In the genomic region with DNA sequence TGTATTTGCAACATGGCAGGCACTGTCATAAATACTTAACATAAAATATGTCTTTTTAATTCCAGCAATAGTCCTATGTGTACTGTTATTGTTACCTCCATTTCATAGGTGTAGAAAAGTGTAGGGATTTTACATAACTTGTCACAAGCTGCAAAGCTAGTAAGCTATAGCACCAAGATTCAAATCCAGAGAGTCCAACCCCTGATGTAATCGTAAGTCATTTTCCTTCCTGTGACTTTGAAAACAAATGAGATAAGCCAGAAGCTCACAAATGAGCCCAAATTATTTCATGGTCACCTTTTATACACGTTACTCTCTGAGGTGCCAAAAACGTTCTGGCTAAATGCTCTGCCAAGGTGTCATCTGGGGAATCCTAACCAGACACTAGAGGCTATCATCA, we compare ENCODE assay signal across 19 cellular contexts.
"Had no signal": no experiment of that assay in that cellular context is flagged by ENCODE, and none has a peak within 500 bp of the region (broad histone marks: within the 10 kb centered on the region; RNA-seq: fewer than 3 reads in every experiment).

No MANE protein-coding gene starts in this region.

- H3K9me3 Mint-ChIP-seq: natural killer cell, neural crest cell, type B pancreatic cell had no signal

- ATAC-seq: gastrocnemius medialis, left lobe of liver, mucosa of descending colon, sciatic nerve had no signal

- H3K9me3 ChIP-seq: colonic mucosa, esophagus muscularis mucosa, gastrocnemius medialis, mucosa of descending colon had no signal

- H3K27ac Mint-ChIP-seq: type B pancreatic cell had no signal

- H3K36me3 Mint-ChIP-seq: natural killer cell, type B pancreatic cell had no signal

- H3K36me3 ChIP-seq: colonic mucosa, esophagus muscularis mucosa, gastrocnemius medialis, heart right ventricle had no signal

- H3K4me1 ChIP-seq: colonic mucosa had no signal

- H3K27me3 Mint-ChIP-seq: type B pancreatic cell had no signal

- H3K4me3 Mint-ChIP-seq: natural killer cell, neural crest cell, type B pancreatic cell had no signal

- H3K27me3 ChIP-seq: colonic mucosa, esophagus muscularis mucosa, gastrocnemius medialis, heart right ventricle had no signal

- H3K27ac ChIP-seq: colonic mucosa, esophagus muscularis mucosa, gastrocnemius medialis, heart right ventricle, skin epidermis had no signal

- H3K4me3 ChIP-seq: colonic mucosa, esophagus muscularis mucosa, gastrocnemius medialis, heart right ventricle, mucosa of descending colon, skin epidermis had no signal

- FAIRE-seq: urothelium cell line had no signal

- DNase-seq: colonic mucosa; effector CD4-positive, alpha-beta T cell; gastrocnemius medialis; heart right ventricle; hypothalamus; islet precursor cell; mammary epithelial cell; mucosa of descending colon; natural killer cell; posterior cingulate gyrus; stimulated activated CD4-positive, alpha-beta T cell treated with anti-CD3 and anti-CD28 coated beads, Interleukin-12 subunit alpha, Interleukin-12 subunit beta, amount 100 ng/mL, for 4 hours; stimulated activated naive CD4-positive, alpha-beta T cell treated with Interleukin-2 at 50 U/mL for 16 hours had no signal
